8 cellular contexts compared by ENCODE assay signal in genomic region chr3:101779808-101780366, GRCh38. TPM values are rescaled to one million over a fixed set of nuclear protein-coding genes. Genes with fewer than 3 reads are reported as not detected.
DNase-seq lines count a peak whose midpoint lies in the region; ATAC-seq and TF ChIP-seq lines count a peak whose summit lies in the region.

No MANE protein-coding gene starts in this region.

- H3K27me3 ChIP-seq in right cardiac atrium (ENCODE audit: control insufficient read depth, insufficient read depth) (no peaks in the 10 kb centered on the region), stomach (no peaks in the 10 kb centered on the region), foreskin keratinocyte (no peaks in the 10 kb centered on the region)

- 9% methylated on average over 9 of the region's 9 CpGs for WGBS in right cardiac atrium
- 14 to 20% (median 18%) methylated on average over 9 of the region's 9 CpGs for WGBS in stomach, 5 donors

- peak overlapping the region; percentile 97 for H3K27ac Mint-ChIP-seq in activated CD8-positive, alpha-beta T cell treated with anti-CD3 and anti-CD28 coated beads, Interleukin-2, amount 10 ng/mL, durations not matched to agents 7 days and 5 days

- peaks cover 14 to 25% (median 24%) of the 10 kb centered on the region in 4 donors for H3K36me3 ChIP-seq in stomach

- H3K4me3 Mint-ChIP-seq in activated CD8-positive, alpha-beta T cell treated with anti-CD3 and anti-CD28 coated beads, Interleukin-2, amount 10 ng/mL, durations not matched to agents 7 days and 5 days, result peak overlapping the region; percentile 81

- H3K9me3 Mint-ChIP-seq in activated CD8-positive, alpha-beta T cell treated with anti-CD3 and anti-CD28 coated beads, Interleukin-2, amount 10 ng/mL, durations not matched to agents 7 days and 5 days (ENCODE audit: insufficient read depth), result no peaks in the 10 kb centered on the region

- H3K9me3 ChIP-seq in right cardiac atrium (ENCODE audit: control insufficient read depth, low read length) (no peaks in the 10 kb centered on the region), stomach (no peaks in the 10 kb centered on the region)

- DNase-seq in DMS 273 (lab: John Stamatoyannopoulos, UW; ENCODE audit: unreplicated experiment) (peak; percentile 84), right cardiac atrium (no peak), stomach (no peak), iPS-NIHi11 (ENCODE audit: low spot score) (no peak), foreskin keratinocyte (no peak)
- no peak for DNase-seq in activated CD8-positive, alpha-beta T cell treated with anti-CD3 and anti-CD28 coated beads, Interleukin-2, amount 10 ng/mL, durations not matched to agents 7 days and 5 days
- DNase-seq in activated CD8-positive, alpha-beta memory T cell treated with anti-CD3 and anti-CD28 coated beads, Interleukin-2, amount 50 U/mL, for 48 hours, result no peak

- H3K27me3 Mint-ChIP-seq in activated CD8-positive, alpha-beta T cell treated with anti-CD3 and anti-CD28 coated beads, Interleukin-2, amount 10 ng/mL, durations not matched to agents 7 days and 5 days (ENCODE audit: low read depth), result no peaks in the 10 kb centered on the region

- POLR2A ChIA-PET in activated CD8-positive, alpha-beta T cell treated with anti-CD3 and anti-CD28 coated beads, Interleukin-2, amount 10 ng/mL, durations not matched to agents 7 days and 5 days (lab: Charles Lee), result interaction anchor here (1.5 to 1.8 kb wide), 3 partner anchors 9 to 55 kb away, joined by 3 to 14 read pairs (median 12); partner anchors contain the start of gene CEP97

- CTCF ChIA-PET in activated CD8-positive, alpha-beta T cell treated with anti-CD3 and anti-CD28 coated beads, Interleukin-2, amount 10 ng/mL, durations not matched to agents 7 days and 5 days (lab: Charles Lee), result interaction anchor here (0.7 to 1.7 kb wide), 2 partner anchors 23 to 903 kb away, joined by 3 to 8 read pairs; no protein-coding TSS in a partner anchor

- peaks cover 3% of the 10 kb centered on the region for H3K4me1 ChIP-seq in right cardiac atrium (ENCODE audit: control insufficient read depth, insufficient read depth, low read length)
- peaks cover 6 to 40% (median 23%) of the 10 kb centered on the region in 4 donors for H3K4me1 ChIP-seq in stomach
- H3K4me1 ChIP-seq in foreskin keratinocyte, result peaks cover 9% of the 10 kb centered on the region

- peak overlapping the region; percentile 85 for H3K27ac ChIP-seq in right cardiac atrium (ENCODE audit: low read length)
- H3K27ac ChIP-seq in stomach, result peak overlapping the region; percentile 83 to 93 (median 87)
- H3K27ac ChIP-seq in foreskin keratinocyte, result no peak overlapping the region

- H3K4me3 ChIP-seq in right cardiac atrium (ENCODE audit: low read length) (peak overlapping the region; percentile 75), stomach (peak overlapping the region; percentile 66 to 96 (median 93))

- TF ChIP-seq CTCF in stomach (IDR thresholded peaks at IDR 0.05) (no peak), foreskin keratinocyte (conservative IDR thresholded peaks at IDR 0.05) (no peak)

- H3K4me1 Mint-ChIP-seq in activated CD8-positive, alpha-beta T cell treated with anti-CD3 and anti-CD28 coated beads, Interleukin-2, amount 10 ng/mL, durations not matched to agents 7 days and 5 days (ENCODE audit: low read depth), result peaks cover 54% of the 10 kb centered on the region

- peaks cover 21% of the 10 kb centered on the region for H3K36me3 Mint-ChIP-seq in activated CD8-positive, alpha-beta T cell treated with anti-CD3 and anti-CD28 coated beads, Interleukin-2, amount 10 ng/mL, durations not matched to agents 7 days and 5 days (ENCODE audit: low read depth)

- no peak for TF ChIP-seq EP300 in stomach (IDR thresholded peaks at IDR 0.05)

- ATAC-seq in HG03064 (IDR thresholded peaks at IDR 0.05; ENCODE audit: low read depth, unreplicated experiment) (peak; percentile 39), right cardiac atrium (peak in 1 of 2 donors; percentile 75), foreskin keratinocyte (no peak)
- ATAC-seq in activated CD8-positive, alpha-beta T cell treated with anti-CD3 and anti-CD28 coated beads, Interleukin-2, amount 10 ng/mL, durations not matched to agents 7 days and 5 days, result no peak

- no peak for TF ChIP-seq POLR2A in stomach (IDR thresholded peaks at IDR 0.05)

- intact Hi-C loops in right cardiac atrium (cut with DNase I), result no loop called here
- intact Hi-C loops in stomach (cut with DNase I; ENCODE audit: low total_unique reads), result no loop called here

RNA-seq across cellular contexts. Expression of gene NXPE3, which starts 0.9 kb away (rescaled TPM):
- 10 to 100 TPM; 25.7 to 29.5 TPM for total RNA-seq in activated CD8-positive, alpha-beta T cell treated with anti-CD3 and anti-CD28 coated beads, Interleukin-2, amount 10 ng/mL, durations not matched to agents 7 days and 5 days
- 10 to 100 TPM; 34.7 to 53.3 (median 49.0) TPM for total RNA-seq in right cardiac atrium
- 26.8 TPM for polyA plus RNA-seq in right cardiac atrium
- total RNA-seq in stomach, result 10 to 100 TPM in 3 of 5 donors, 1 to 10 TPM in 1, under 1 TPM in 1; 0.58 to 43.2 (median 10.1) TPM
- polyA plus RNA-seq in stomach, result 1 to 10 TPM; 2.2 to 3.7 (median 3.1) TPM
- 14.9 and 16.8 TPM in 2 replicates for total RNA-seq in foreskin keratinocyte
- 7.6 and 7.8 TPM in 2 replicates for polyA plus RNA-seq in foreskin keratinocyte

RNA-seq across cellular contexts. Expression of gene CEP97, which starts 55.5 kb away (rescaled TPM):
- 10 to 100 TPM; 23.3 to 26.2 TPM for total RNA-seq in activated CD8-positive, alpha-beta T cell treated with anti-CD3 and anti-CD28 coated beads, Interleukin-2, amount 10 ng/mL, durations not matched to agents 7 days and 5 days
- 1 to 10 TPM; 6.6 to 7.8 (median 7.4) TPM for total RNA-seq in right cardiac atrium
- polyA plus RNA-seq in right cardiac atrium, result 2.2 TPM
- 10 to 100 TPM in 2 of 5 donors, 1 to 10 TPM in 3; 1.4 to 19.6 (median 7.6) TPM for total RNA-seq in stomach
- 1 to 10 TPM in 1 of 3 donors, under 1 TPM in 2; 0.31 to 1.2 (median 0.98) TPM for polyA plus RNA-seq in stomach
- 11.1 and 12.0 TPM in 2 replicates for total RNA-seq in foreskin keratinocyte
- polyA plus RNA-seq in foreskin keratinocyte, result 1.0 and 1.4 TPM in 2 replicates
